In genomic region chr6:65202738-65203137, GRCh38 we compare ENCODE assay signal across 22 cellular contexts.
"Had no signal": no experiment of that assay in that cellular context is flagged by ENCODE, and none has a peak within 500 bp of the region (broad histone marks: within the 10 kb centered on the region; RNA-seq: fewer than 3 reads in every experiment).

No MANE protein-coding gene starts in this region.

- H3K4me2 ChIP-seq: smooth muscle cell had no signal

- H3K4me1 ChIP-seq: left lung, lower lobe of right lung, right atrium auricular region, right lobe of liver, stomach, testis, thyroid gland, transverse colon, upper lobe of left lung, uterus had no signal

- DNase-seq: hippocampal formation; left colon; lower lobe of right lung; midbrain; naive thymus-derived CD4-positive, alpha-beta T cell; ovary; right lobe of liver; stimulated activated CD4-positive, alpha-beta T cell treated with anti-CD3 and anti-CD28 coated beads, Interleukin-1b, Interleukin-23, amount 100 ng/mL, for 48 hours; stimulated activated CD4-positive, alpha-beta T cell treated with anti-CD3 and anti-CD28 coated beads, Interleukin-2, amount 100 ng/mL, for 48 hours; stimulated activated naive B cell treated with anti-CD40 and anti-IgM and Interleukin-4, amounts not matched to agents 10 μg/mL and 1 μg/mL and 100 μg/mL, for 72 hours; stimulated activated naive CD8-positive, alpha-beta T cell treated with anti-CD3 and anti-CD28 coated beads, Interleukin-15, Interleukin-2, amounts not matched to agents 100 U/mL and 50 U/mL, for 24 hours; stomach; testis; thyroid gland; transverse colon; upper lobe of left lung; uterus had no signal

- ATAC-seq: left colon; left lung; lower lobe of right lung; mucosa of descending colon; naive thymus-derived CD4-positive, alpha-beta T cell; natural killer cell treated with Interleukin-12 subunit alpha and Interleukin-12 subunit beta and Interleukin-15 and Interleukin-18, amount 100 ng/mL, for 72 hours; right lobe of liver; stimulated activated naive B cell treated with anti-CD40 and anti-IgM and Interleukin-4, amounts not matched to agents 10 μg/mL and 1 μg/mL and 100 μg/mL, for 72 hours; stimulated activated naive CD8-positive, alpha-beta T cell treated with anti-CD3 and anti-CD28 coated beads, Interleukin-15, Interleukin-2, amounts not matched to agents 100 U/mL and 50 U/mL, for 24 hours had no signal

- H3K9me3 ChIP-seq: mucosa of descending colon, ovary, right lobe of liver, testis, thyroid gland, transverse colon, upper lobe of left lung, uterus had no signal

- H3K36me3 ChIP-seq: left lung, lower lobe of right lung, ovary, right atrium auricular region, right lobe of liver, stomach, thyroid gland, transverse colon, upper lobe of left lung, uterus had no signal

- H3K27ac ChIP-seq: left lung, lower lobe of right lung, ovary, right atrium auricular region, right lobe of liver, stomach, testis, thyroid gland, transverse colon, upper lobe of left lung, uterus had no signal

- H3K4me3 ChIP-seq: left lung, lower lobe of right lung, mucosa of descending colon, ovary, right atrium auricular region, right lobe of liver, smooth muscle cell, stomach, testis, thyroid gland, transverse colon, upper lobe of left lung, uterus had no signal

- H3K27me3 ChIP-seq: left lung, ovary, right atrium auricular region, right lobe of liver, stomach, testis, thyroid gland, transverse colon, upper lobe of left lung, uterus had no signal
